In genomic region chr14:31428011-31428410, GRCh38 we compare ENCODE assay signal across 2 cellular contexts.
TF ChIP-seq lines count a peak whose summit lies in the region.

No MANE protein-coding gene starts in this region.

TF ChIP-seq in A549, 52 proteins besides CTCF, POLR2A, EP300 and RAD21 (continued from another document):
- TF ChIP-seq PHF8 (IDR thresholded peaks at IDR 0.05; ENCODE audit: borderline replicate concordance, low read depth) (no peak), GATA3 (IDR thresholded peaks at IDR 0.05; ENCODE audit: borderline replicate concordance) (no peak)

TF ChIP-seq in SK-N-SH treated with all-trans-retinoic acid at 6 μM for 48 hours, 23 proteins besides CTCF, POLR2A, EP300 and RAD21 (continued from another document):
- TF ChIP-seq POU6F1 (CRISPR knock-in tag; IDR thresholded peaks at IDR 0.05; ENCODE audit: borderline replicate concordance, low read depth) (no peak), CREB5 (CRISPR knock-in tag; IDR thresholded peaks at IDR 0.05; ENCODE audit: low read depth) (peak; percentile 76; the same call in 1 of the 2 replicates), PATZ1 (CRISPR knock-in tag; IDR thresholded peaks at IDR 0.05; ENCODE audit: borderline replicate concordance) (0 out of 2 replicates have a peak, but pooled peaks have one; percentile 47), ZC3H10 (CRISPR knock-in tag; IDR thresholded peaks at IDR 0.05) (no peak)
TF ChIP-seq in SK-N-SH treated with all-trans-retinoic acid at 6 μM for 48 hours: peak in this region for 11.
